ENCODE assay signal across 28 cellular contexts in genomic region chr1:49465486-49466185, GRCh38.
"Had no signal": no experiment of that assay in that cellular context is flagged by ENCODE, and none has a peak within 500 bp of the region (broad histone marks: within the 10 kb centered on the region; RNA-seq: fewer than 3 reads in every experiment).

No MANE protein-coding gene starts in this region.

- H3K36me3 Mint-ChIP-seq: activated naive CD8-positive, alpha-beta T cell; mesothelial cell of epicardium; naive B cell had no signal

- H3K27me3 Mint-ChIP-seq: activated B cell treated with CpG ODN at 0.5 μM for 24 hours; activated CD8-positive, alpha-beta T cell treated with anti-CD3 and anti-CD28 coated beads for 36 hours had no signal

- H3K27ac ChIP-seq: adrenal gland, brain microvascular endothelial cell, esophagus squamous epithelium, neutrophil, right lobe of liver, testis had no signal

- DNase-seq: activated B cell treated with CpG ODN at 0.5 μM for 24 hours; activated CD4-positive, alpha-beta T cell treated with anti-CD3 and anti-CD28 coated beads, Interleukin-2, amount 50 U/mL, for 1 hour; activated CD8-positive, alpha-beta T cell treated with anti-CD3 and anti-CD28 coated beads for 36 hours; activated naive CD4-positive, alpha-beta T cell treated with Interleukin-2 at 50 U/mL for 16 hours; activated T-cell treated with anti-CD3 and anti-CD28 coated beads, Interleukin-2, amount 50 U/mL, for 48 hours; adrenal gland; aorta; brain microvascular endothelial cell; central memory CD4-positive, alpha-beta T cell; esophagus squamous epithelium; foreskin melanocyte; islet precursor cell; left colon; naive B cell; nephron progenitor cell; right lobe of liver; stimulated activated CD4-positive, alpha-beta T cell treated with anti-CD3 and anti-CD28 coated beads, Interleukin-2, amount 100 ng/mL, for 48 hours; stimulated activated naive CD8-positive, alpha-beta T cell treated with anti-CD3 and anti-CD28 coated beads, Interleukin-15, Interleukin-2, amounts not matched to agents 100 U/mL and 50 U/mL, for 24 hours; T-helper 1 cell; testis; trophoblast cell had no signal

- H3K9me3 ChIP-seq: esophagus squamous epithelium, neutrophil, right lobe of liver, testis had no signal

- H3K4me1 Mint-ChIP-seq: activated B cell treated with CpG ODN at 0.5 μM for 24 hours, mesothelial cell of epicardium, naive B cell, nephron progenitor cell had no signal

- H3K4me3 ChIP-seq: adrenal gland, esophagus squamous epithelium, right lobe of liver, testis had no signal

- H3K4me3 Mint-ChIP-seq: activated B cell treated with CpG ODN at 0.5 μM for 24 hours; activated CD8-positive, alpha-beta T cell treated with anti-CD3 and anti-CD28 coated beads for 36 hours; activated naive CD8-positive, alpha-beta T cell; mesothelial cell of epicardium; naive B cell; nephron progenitor cell; T-helper 2 cell treated with Interferon-gamma antibody and Interleukin-4, amounts not matched to agents 5 μg/mL and 100 μg/mL, for 36 hours had no signal

- H3K4me1 ChIP-seq: adrenal gland, esophagus squamous epithelium, right lobe of liver, testis had no signal

- H3K36me3 ChIP-seq: adrenal gland, brain microvascular endothelial cell, esophagus squamous epithelium, neutrophil, right lobe of liver had no signal

- H3K27me3 ChIP-seq: adrenal gland, brain microvascular endothelial cell, esophagus squamous epithelium, neutrophil, right lobe of liver, testis had no signal

- H3K27ac Mint-ChIP-seq: activated B cell treated with CpG ODN at 0.5 μM for 24 hours; activated CD8-positive, alpha-beta T cell treated with anti-CD3 and anti-CD28 coated beads for 36 hours; activated naive CD8-positive, alpha-beta T cell; activated T-helper 2 cell treated with anti-CD3 and anti-CD28 coated beads, Interferon-gamma antibody, Interleukin-2, Interleukin-4, amounts not matched to agents 10 μg/mL and 5 μg/mL and 100 μg/mL, durations not matched to agents 14 hours and 24 hours and 36 hours; mesothelial cell of epicardium; naive B cell; nephron progenitor cell; T-helper 2 cell treated with Interferon-gamma antibody and Interleukin-4, amounts not matched to agents 5 μg/mL and 100 μg/mL, for 36 hours had no signal

- FAIRE-seq: endothelial cell of umbilical vein, urothelium cell line had no signal

- H3K9me3 Mint-ChIP-seq: activated CD8-positive, alpha-beta T cell treated with anti-CD3 and anti-CD28 coated beads for 36 hours; activated T-helper 2 cell treated with anti-CD3 and anti-CD28 coated beads, Interferon-gamma antibody, Interleukin-2, Interleukin-4, amounts not matched to agents 10 μg/mL and 5 μg/mL and 100 μg/mL, durations not matched to agents 14 hours and 24 hours and 36 hours; T-helper 2 cell treated with Interferon-gamma antibody and Interleukin-4, amounts not matched to agents 5 μg/mL and 100 μg/mL, for 36 hours had no signal
